Comparison of ENCODE assay signal across 9 cellular contexts in genomic region chr16:90046122-90046970, GRCh38. TPM values are rescaled to one million over a fixed set of nuclear protein-coding genes. Genes with fewer than 3 reads are reported as not detected.
DNase-seq lines count a peak whose midpoint lies in the region; ATAC-seq and TF ChIP-seq lines count a peak whose summit lies in the region.
"Had no signal": no experiment of that assay in that cellular context is flagged by ENCODE, and none has a peak within 500 bp of the region (broad histone marks: within the 10 kb centered on the region; RNA-seq: fewer than 3 reads in every experiment).

No MANE protein-coding gene starts in this region.

- TF ChIP-seq CTCF in GM20000 (IDR thresholded peaks at IDR 0.05; ENCODE audit: extremely low read depth, missing control alignments) (no peak), fibroblast of the aortic adventitia (IDR thresholded peaks at IDR 0.05; ENCODE audit: insufficient read depth, low read length) (no peak)

- DNase-seq in GM20000 (ENCODE audit: low spot score), result peak; percentile 23
- peak; percentile 4 for DNase-seq in NCI-H526 treated with DMSO at 0.1 percent for 48 hours (lab: John Stamatoyannopoulos, UW)
- DNase-seq in fibroblast of the aortic adventitia (ENCODE audit: low read depth), result no peak
- peak; percentile 57 for DNase-seq in sciatic nerve (ENCODE audit: low spot score)
- no peak for DNase-seq in GDM1 (lab: John Stamatoyannopoulos, UW)
- DNase-seq in activated CD8-positive, alpha-beta memory T cell treated with anti-CD3 and anti-CD28 coated beads, Interleukin-2, amount 50 U/mL, for 48 hours, result no peak
- DNase-seq: stimulated activated CD4-positive, alpha-beta T cell treated with anti-CD3 and anti-CD28 coated beads, Interleukin-4, amount 100 ng/mL, for 1 hour had no signal

- intact Hi-C loops in sciatic nerve (cut with DNase I), result no loop called here

- H3K4me3 ChIP-seq in fibroblast of the aortic adventitia (ENCODE audit: low read depth, low read length), result peak overlapping the region; percentile 9

- ATAC-seq in sciatic nerve (peak; percentile 1), HG02981 (IDR thresholded peaks at IDR 0.05; ENCODE audit: unreplicated experiment) (no peak)

RNA-seq across cellular contexts. Expression of gene DBNDD1, which starts 27.1 kb away (rescaled TPM):
- total RNA-seq in fibroblast of the aortic adventitia (ENCODE audit: low replicate concordance) (0.16 and 1.7 TPM in 2 replicates), sciatic nerve (1.8 TPM)

RNA-seq across cellular contexts. Expression of gene PRDM7, which starts 30.8 kb away (rescaled TPM):
- total RNA-seq in fibroblast of the aortic adventitia (ENCODE audit: low replicate concordance) (not detected in 2 replicates), sciatic nerve (not detected)
- total RNA-seq: cerebellum had no signal

Comparison
In these comparisons a context has a peak if more than half of its experiments do, and no peak if none do; other contexts are left out.
1. DNase-seq: peak in GM20000 (single experiment), NCI-H526 treated with DMSO at 0.1 percent for 48 hours (single experiment) and sciatic nerve (single experiment); none in fibroblast of the aortic adventitia (single experiment), GDM1 (single experiment) and activated CD8-positive, alpha-beta memory T cell treated with anti-CD3 and anti-CD28 coated beads, Interleukin-2, amount 50 U/mL, for 48 hours (single experiment).